ENCODE assay signal across 25 cellular contexts in genomic region chr2:46074501-46074900, GRCh38.
A peak's percentile ranks its signal among the peaks of the same experiment; 100 is the strongest.
DNase-seq lines count a peak whose midpoint lies in the region; ATAC-seq, FAIRE-seq and TF ChIP-seq lines count a peak whose summit lies in the region.
"Had no signal": no experiment of that assay in that cellular context is flagged by ENCODE, and none has a peak within 500 bp of the region (broad histone marks: within the 10 kb centered on the region; RNA-seq: fewer than 3 reads in every experiment).

No MANE protein-coding gene starts in this region.

- WGBS in smooth muscle cell (ENCODE audit: low lambda C conversion rate): 69% methylated on average over 4 of the region's 4 CpGs

- H3K9me3 Mint-ChIP-seq in activated CD4-positive, alpha-beta T cell treated with anti-CD3 and anti-CD28 coated beads for 36 hours (ENCODE audit: low read depth): no peaks in the 10 kb centered on the region
- H3K9me3 Mint-ChIP-seq: activated B cell treated with CpG ODN at 0.5 μM for 24 hours; activated naive CD8-positive, alpha-beta T cell treated with anti-CD3 and anti-CD28 coated beads, Interleukin-2, amount 10 ng/mL, durations not matched to agents 7 days and 5 days; naive thymus-derived CD8-positive, alpha-beta T cell had no signal

- H3K27me3 ChIP-seq in PC-3 (ENCODE audit: low read length) (no peaks in the 10 kb centered on the region), endothelial cell of umbilical vein (ENCODE audit: control insufficient read depth in 2 of 2, insufficient read depth in 2 of 2, low read length in 2 of 2) (no peaks in the 10 kb centered on the region), smooth muscle cell (ENCODE audit: low read depth) (no peaks in the 10 kb centered on the region)
- H3K27me3 ChIP-seq: body of pancreas, transverse colon had no signal

- H3K27ac ChIP-seq in PC-3 (ENCODE audit: low read length) (peak overlapping the region; percentile 96), endothelial cell of umbilical vein (ENCODE audit: insufficient read depth, low read depth, low read length) (peak overlapping the region; percentile 84), smooth muscle cell (ENCODE audit: low read depth) (peak overlapping the region; percentile 93)
- H3K27ac ChIP-seq: body of pancreas, parathyroid adenoma had no signal

- H3K9ac ChIP-seq in PC-3 (ENCODE audit: low read length): peak overlapping the region; percentile 50
- H3K9ac ChIP-seq in endothelial cell of umbilical vein (replicated peaks; ENCODE audit: extremely low read depth, insufficient read depth, low read length): peak overlapping the region; percentile 98
- H3K9ac ChIP-seq in smooth muscle cell (ENCODE audit: low read depth): no peak overlapping the region
- H3K9ac ChIP-seq: parathyroid adenoma had no signal

- no TSS peak for BruUV-seq in PC-3 (replicated peaks; lab: Mats Ljungman, UMichigan)
- BruUV-seq in endothelial cell of umbilical vein (replicated peaks; lab: Mats Ljungman, UMichigan): no TSS peak

- CTCF ChIA-PET in PC-3 (lab: Charles Lee): no interaction called here
- CTCF ChIA-PET in endothelial cell of umbilical vein (lab: Charles Lee): interaction anchor here (0.6 to 4.3 kb wide), 7 partner anchors 12 to 292 kb away, joined by 3 to 18 read pairs (median 3); partner anchors contain the start of gene EPAS1
- CTCF ChIA-PET in activated CD4-positive, alpha-beta T cell treated with anti-CD3 and anti-CD28 coated beads for 36 hours (lab: Charles Lee): interaction anchor here (2.4 kb wide), 1 partner anchor 12 kb away, joined by 5 read pairs; no protein-coding TSS in a partner anchor

- FAIRE-seq in endothelial cell of umbilical vein (lab: Jason Lieb, UNC): peak; percentile 35
- FAIRE-seq: A204.1 had no signal

- H3K79me2 ChIP-seq in PC-3 (ENCODE audit: low read length) (no peaks in the 10 kb centered on the region), endothelial cell of umbilical vein (ENCODE audit: control insufficient read depth, insufficient read depth, low read length) (peaks cover 37% of the 10 kb centered on the region), smooth muscle cell (ENCODE audit: low read depth) (no peaks in the 10 kb centered on the region)
- H3K79me2 ChIP-seq: parathyroid adenoma had no signal

- no peak overlapping the region for H3K27ac Mint-ChIP-seq in activated CD4-positive, alpha-beta T cell treated with anti-CD3 and anti-CD28 coated beads for 36 hours
- H3K27ac Mint-ChIP-seq: activated B cell treated with CpG ODN at 0.5 μM for 24 hours; activated naive CD8-positive, alpha-beta T cell treated with anti-CD3 and anti-CD28 coated beads, Interleukin-2, amount 10 ng/mL, durations not matched to agents 7 days and 5 days had no signal

- H3K9me3 ChIP-seq in PC-3 (ENCODE audit: low read length) (no peaks in the 10 kb centered on the region), endothelial cell of umbilical vein (replicated peaks; ENCODE audit: control insufficient read depth, insufficient read depth, low read length) (no peaks in the 10 kb centered on the region), smooth muscle cell (replicated peaks; ENCODE audit: low read depth) (no peaks in the 10 kb centered on the region)
- H3K9me3 ChIP-seq: body of pancreas, transverse colon had no signal

- no peak for TF ChIP-seq CTCF in PC-3 (conservative IDR thresholded peaks at IDR 0.05; ENCODE audit: low read depth, low read length)
- TF ChIP-seq CTCF in endothelial cell of umbilical vein (IDR thresholded peaks at IDR 0.05; ENCODE audit: extremely low read depth in 1 of 2, insufficient read depth in 1 of 2, low read depth in 1 of 2, low read length in 2 of 2): no peak
- TF ChIP-seq CTCF in smooth muscle cell (IDR thresholded peaks at IDR 0.05; ENCODE audit: borderline replicate concordance, insufficient read depth, poor library complexity, severe bottlenecking): no peak

- H3K36me3 Mint-ChIP-seq in activated CD4-positive, alpha-beta T cell treated with anti-CD3 and anti-CD28 coated beads for 36 hours (ENCODE audit: low read depth): no peaks in the 10 kb centered on the region
- H3K36me3 Mint-ChIP-seq: activated naive CD8-positive, alpha-beta T cell treated with anti-CD3 and anti-CD28 coated beads, Interleukin-2, amount 10 ng/mL, durations not matched to agents 7 days and 5 days had no signal

- no peak for TF ChIP-seq POLR2A in endothelial cell of umbilical vein (IDR thresholded peaks at IDR 0.05; ENCODE audit: low read depth, low read length)

- POLR2A ChIA-PET in PC-3 (lab: Charles Lee; ENCODE audit: unreplicated experiment): no interaction called here
- POLR2A ChIA-PET in endothelial cell of umbilical vein (lab: Charles Lee): interaction anchor here (0.6 kb wide), 1 partner anchor 20 kb away, joined by 4 read pairs; no protein-coding TSS in a partner anchor
- POLR2A ChIA-PET in activated CD4-positive, alpha-beta T cell treated with anti-CD3 and anti-CD28 coated beads for 36 hours (lab: Charles Lee): no interaction called here

- peaks cover 10% of the 10 kb centered on the region for H3F3A ChIP-seq in PC-3 (ENCODE audit: low read length, unreplicated experiment)
- peaks cover 23% of the 10 kb centered on the region for H3F3A ChIP-seq in smooth muscle cell (ENCODE audit: low read depth)

- H3K9me1 ChIP-seq in endothelial cell of umbilical vein (replicated peaks; ENCODE audit: control insufficient read depth, extremely low read depth, insufficient read depth, low read length): no peaks in the 10 kb centered on the region

- H3K9me2 ChIP-seq in PC-3 (replicated peaks; ENCODE audit: low read length): no peaks in the 10 kb centered on the region

- H4K20me1 ChIP-seq in PC-3 (ENCODE audit: low read length): no peaks in the 10 kb centered on the region
- H4K20me1 ChIP-seq in endothelial cell of umbilical vein (replicated peaks; ENCODE audit: control insufficient read depth, extremely low read depth, insufficient read depth, low read length): no peaks in the 10 kb centered on the region
- no peaks in the 10 kb centered on the region for H4K20me1 ChIP-seq in smooth muscle cell (ENCODE audit: low read depth)

- H2AFZ ChIP-seq in PC-3 (ENCODE audit: low read length) (no peak overlapping the region), endothelial cell of umbilical vein (ENCODE audit: low read depth, low read length) (no peak overlapping the region), smooth muscle cell (ENCODE audit: low read depth) (no peak overlapping the region)
- H2AFZ ChIP-seq: parathyroid adenoma had no signal

- peak; percentile 63 for DNase-seq in NCI-H82 (lab: John Stamatoyannopoulos, UW)
- no peak for DNase-seq in NCI-H82 treated with DMSO at 0.1 percent for 48 hours (lab: John Stamatoyannopoulos, UW; ENCODE audit: unreplicated experiment)
- DNase-seq in PC-3: no peak
- peak; percentile 58 for DNase-seq in endothelial cell of umbilical vein (ENCODE audit: low read depth, low spot score)
- no peak for DNase-seq in smooth muscle cell (lab: John Stamatoyannopoulos, UW; ENCODE audit: unreplicated experiment)
- DNase-seq in NCI-H1436 (lab: John Stamatoyannopoulos, UW): no peak
- no peak for DNase-seq in activated CD4-positive, alpha-beta T cell treated with anti-CD3 and anti-CD28 coated beads for 36 hours
- DNase-seq: activated B cell treated with CpG ODN at 0.5 μM for 24 hours; activated naive CD8-positive, alpha-beta T cell treated with anti-CD3 and anti-CD28 coated beads, Interleukin-2, amount 10 ng/mL, durations not matched to agents 7 days and 5 days; body of pancreas; C1 segment of cervical spinal cord; DMS153; GF-D8; HCEC 1CT; mesendoderm; naive thymus-derived CD8-positive, alpha-beta T cell; NCI-H1930; NK-92 treated with Interleukin-12 subunit alpha and Interleukin-12 subunit beta, amount 100 ng/mL, for 24 hours; stimulated activated CD4-positive, alpha-beta T cell treated with anti-CD3 and anti-CD28 coated beads, Interleukin-2, amount 100 ng/mL, for 24 hours; stimulated activated naive CD8-positive, alpha-beta T cell treated with anti-CD3 and anti-CD28 coated beads, Interleukin-15, Interleukin-2, amounts not matched to agents 100 U/mL and 50 U/mL, for 24 hours; transverse colon had no signal

- no peaks in the 10 kb centered on the region for H3K36me3 ChIP-seq in PC-3 (ENCODE audit: low read depth, low read length)
- H3K36me3 ChIP-seq in endothelial cell of umbilical vein (ENCODE audit: control insufficient read depth in 2 of 2, extremely low read depth in 1 of 2, insufficient read depth in 2 of 2, low read length in 2 of 2): no peaks in the 10 kb centered on the region
- no peaks in the 10 kb centered on the region for H3K36me3 ChIP-seq in smooth muscle cell (ENCODE audit: low read depth)
- H3K36me3 ChIP-seq: transverse colon had no signal

- dilution Hi-C loops in endothelial cell of umbilical vein (cut with MboI; ENCODE audit: extremely low pct_ligation_motif_present, low sequenced_read_pairs): no loop called here

- H3K4me1 ChIP-seq in PC-3 (ENCODE audit: insufficient read depth, low read length) (peaks cover 43% of the 10 kb centered on the region), endothelial cell of umbilical vein (ENCODE audit: control insufficient read depth, extremely low read depth, insufficient read depth, low read length) (peaks cover 62% of the 10 kb centered on the region), smooth muscle cell (ENCODE audit: low read depth) (peaks cover 19% of the 10 kb centered on the region)
- H3K4me1 ChIP-seq: body of pancreas, parathyroid adenoma had no signal

- ATAC-seq in PC-3 (no peak), GM18909 (IDR thresholded peaks at IDR 0.05; ENCODE audit: poor library complexity, unreplicated experiment) (no peak)
- no peak for ATAC-seq in activated CD4-positive, alpha-beta T cell treated with anti-CD3 and anti-CD28 coated beads for 36 hours
- ATAC-seq: body of pancreas; naive thymus-derived CD8-positive, alpha-beta T cell had no signal

- no peaks in the 10 kb centered on the region for H3K27me3 Mint-ChIP-seq in activated CD4-positive, alpha-beta T cell treated with anti-CD3 and anti-CD28 coated beads for 36 hours
- H3K27me3 Mint-ChIP-seq: activated B cell treated with CpG ODN at 0.5 μM for 24 hours; activated naive CD8-positive, alpha-beta T cell treated with anti-CD3 and anti-CD28 coated beads, Interleukin-2, amount 10 ng/mL, durations not matched to agents 7 days and 5 days had no signal

- intact Hi-C loops in PC-3 (cut with micrococcal nuclease): no loop called here
- intact Hi-C loops in endothelial cell of umbilical vein (cut with micrococcal nuclease): no loop called here
- intact Hi-C loops in activated CD4-positive, alpha-beta T cell treated with anti-CD3 and anti-CD28 coated beads for 36 hours (cut with DNase I, micrococcal nuclease): no loop called here

- H3K4me3 ChIP-seq in PC-3 (ENCODE audit: low read length): no peak overlapping the region
- H3K4me3 ChIP-seq in endothelial cell of umbilical vein (replicated peaks in 1 of 3; ENCODE audit: insufficient read depth in 1 of 3, low read depth in 1 of 3, low read length in 3 of 3): peak overlapping the region; percentile 1 to 88 (median 13)
- no peak overlapping the region for H3K4me3 ChIP-seq in smooth muscle cell
- H3K4me3 ChIP-seq: body of pancreas, coronary artery, transverse colon had no signal

- H3K4me1 Mint-ChIP-seq in activated CD4-positive, alpha-beta T cell treated with anti-CD3 and anti-CD28 coated beads for 36 hours: peaks cover 7% of the 10 kb centered on the region
- H3K4me1 Mint-ChIP-seq: activated B cell treated with CpG ODN at 0.5 μM for 24 hours had no signal

- H3K4me2 ChIP-seq in PC-3 (ENCODE audit: low read length) (peak overlapping the region; percentile 83), endothelial cell of umbilical vein (ENCODE audit: insufficient read depth, low read length) (peak overlapping the region; percentile 91), smooth muscle cell (peak overlapping the region; percentile 71)

- no peak overlapping the region for H3K4me3 Mint-ChIP-seq in activated CD4-positive, alpha-beta T cell treated with anti-CD3 and anti-CD28 coated beads for 36 hours
- H3K4me3 Mint-ChIP-seq: activated B cell treated with CpG ODN at 0.5 μM for 24 hours; activated naive CD8-positive, alpha-beta T cell treated with anti-CD3 and anti-CD28 coated beads, Interleukin-2, amount 10 ng/mL, durations not matched to agents 7 days and 5 days; naive thymus-derived CD8-positive, alpha-beta T cell had no signal

Comparison
In these comparisons a context has a peak if more than half of its experiments do, and no peak if none do; other contexts are left out.
1. DNase-seq: peak in NCI-H82 (single experiment) and endothelial cell of umbilical vein (single experiment); none in NCI-H82 treated with DMSO at 0.1 percent for 48 hours (single experiment), PC-3 (single experiment), smooth muscle cell (single experiment), NCI-H1436 (single experiment) and activated CD4-positive, alpha-beta T cell treated with anti-CD3 and anti-CD28 coated beads for 36 hours (single experiment).
2. H3K4me3 ChIP-seq: peak in endothelial cell of umbilical vein (3 of 3); none in PC-3 (single experiment) and smooth muscle cell (single experiment).
3. Peak in every context shown above with its lines, with median percentiles within 50 percentile points of each other: H3K27ac ChIP-seq and H3K4me2 ChIP-seq.